8 cellular contexts compared by ENCODE assay signal in the genomic region with DNA sequence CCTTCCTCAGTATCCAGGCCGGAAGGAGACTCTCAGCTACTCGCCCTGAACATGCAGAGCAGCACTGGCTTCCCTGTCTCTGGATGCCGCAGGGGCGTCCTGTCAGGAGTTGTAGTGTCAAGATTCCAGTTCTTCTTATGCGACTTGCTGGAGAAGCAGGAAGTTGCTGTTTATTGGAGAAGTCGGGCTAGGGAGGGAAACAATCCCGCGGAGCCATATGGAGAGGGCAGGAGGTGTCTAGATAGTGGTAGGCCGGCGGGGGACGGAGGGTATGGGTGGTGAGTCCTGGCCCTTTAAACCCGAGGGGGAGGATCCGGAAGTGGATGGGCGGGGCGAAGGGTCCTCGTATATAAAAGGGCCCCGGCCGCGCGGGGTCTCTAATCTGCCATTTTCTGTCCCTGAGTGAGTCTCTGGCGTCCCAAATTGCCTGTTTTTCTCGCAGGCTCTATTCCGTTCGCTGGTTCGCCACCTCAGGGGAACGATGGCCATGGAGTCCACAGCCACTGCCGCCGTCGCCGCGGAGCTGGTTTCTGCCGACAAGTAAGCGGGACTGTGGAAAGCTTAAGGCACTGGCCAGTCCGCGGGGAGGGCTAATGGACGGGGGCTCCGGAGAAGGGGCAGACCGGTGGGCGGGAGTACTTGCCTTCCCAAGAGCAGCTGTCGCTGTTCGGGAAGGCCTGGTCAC. TPM values are rescaled to one million over a fixed set of nuclear protein-coding genes. Genes with fewer than 3 reads are reported as not detected.
A peak's percentile ranks its signal among the peaks of the same experiment; 100 is the strongest.
DNase-seq lines count a peak whose midpoint lies in the region; ATAC-seq, FAIRE-seq and TF ChIP-seq lines count a peak whose summit lies in the region.

A gene with protein sequence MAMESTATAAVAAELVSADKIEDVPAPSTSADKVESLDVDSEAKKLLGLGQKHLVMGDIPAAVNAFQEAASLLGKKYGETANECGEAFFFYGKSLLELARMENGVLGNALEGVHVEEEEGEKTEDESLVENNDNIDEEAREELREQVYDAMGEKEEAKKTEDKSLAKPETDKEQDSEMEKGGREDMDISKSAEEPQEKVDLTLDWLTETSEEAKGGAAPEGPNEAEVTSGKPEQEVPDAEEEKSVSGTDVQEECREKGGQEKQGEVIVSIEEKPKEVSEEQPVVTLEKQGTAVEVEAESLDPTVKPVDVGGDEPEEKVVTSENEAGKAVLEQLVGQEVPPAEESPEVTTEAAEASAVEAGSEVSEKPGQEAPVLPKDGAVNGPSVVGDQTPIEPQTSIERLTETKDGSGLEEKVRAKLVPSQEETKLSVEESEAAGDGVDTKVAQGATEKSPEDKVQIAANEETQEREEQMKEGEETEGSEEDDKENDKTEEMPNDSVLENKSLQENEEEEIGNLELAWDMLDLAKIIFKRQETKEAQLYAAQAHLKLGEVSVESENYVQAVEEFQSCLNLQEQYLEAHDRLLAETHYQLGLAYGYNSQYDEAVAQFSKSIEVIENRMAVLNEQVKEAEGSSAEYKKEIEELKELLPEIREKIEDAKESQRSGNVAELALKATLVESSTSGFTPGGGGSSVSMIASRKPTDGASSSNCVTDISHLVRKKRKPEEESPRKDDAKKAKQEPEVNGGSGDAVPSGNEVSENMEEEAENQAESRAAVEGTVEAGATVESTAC (plus strand): TSS at position 376 of the 685 bp plus-strand sequence. CDS start 106 bp downstream, at position 482.

- H3K4me3 Mint-ChIP-seq in MCF 10A (ENCODE audit: unreplicated experiment): peak within 1 kb of the TSS; percentile 89

- DNase-seq in AG04450 (ENCODE audit: low read depth, low spot score) (peak; percentile 41), NCI-H2171 treated with DMSO at 0.1 percent for 48 hours (lab: John Stamatoyannopoulos, UW) (peak; percentile 87), MCF 10A (ENCODE audit: unreplicated experiment) (peak; percentile 91), iPS-NIHi11 (ENCODE audit: low spot score) (peak; percentile 86), small intestine (peak; percentile 88)

- H3K4me1 ChIP-seq in small intestine (ENCODE audit: control insufficient read depth in 2 of 2, insufficient read depth in 1 of 2, low read depth in 1 of 2, low read length in 1 of 2): peaks cover 0 to 8% of the 10 kb centered on the region in 2 donors

- no peaks in the 10 kb centered on the region for H3K27me3 Mint-ChIP-seq in MCF 10A (ENCODE audit: insufficient read depth, unreplicated experiment)

- H3K4me1 Mint-ChIP-seq in MCF 10A (ENCODE audit: insufficient read depth, unreplicated experiment): peaks cover 15% of the 10 kb centered on the region

- 0% methylated on average over 37 to 40 of the region's 41 CpGs for WGBS in small intestine, 3 donors

- peak; percentile 39 for ATAC-seq in GM18870 (IDR thresholded peaks at IDR 0.05; ENCODE audit: unreplicated experiment)
- ATAC-seq in HG03103 (IDR thresholded peaks at IDR 0.05; ENCODE audit: low read depth, unreplicated experiment): peak; percentile 36

- CTCF ChIA-PET in AG04450 (lab: Charles Lee): interaction anchor here (1.3 to 1.4 kb wide), 2 partner anchors 8 to 13 kb away, joined by 3 to 5 read pairs; no protein-coding TSS in a partner anchor
- CTCF ChIA-PET in MCF 10A (lab: Yijun Ruan, JAX): interaction anchor here (1.4 to 5.7 kb wide), 2 partner anchors 15 to 296 kb away, joined by 4 to 39 read pairs; no protein-coding TSS in a partner anchor

- TF ChIP-seq CTCF in AG04450 (IDR thresholded peaks at IDR 0.05; ENCODE audit: low read depth, low read length) (no peak), VCaP (conservative IDR thresholded peaks at IDR 0.05) (no peak), MCF 10A (IDR thresholded peaks at IDR 0.05; ENCODE audit: unreplicated experiment) (no peak)

- peak within 1 kb of the TSS; percentile 99 for H3K4me3 ChIP-seq in AG04450 (ENCODE audit: low read depth, low read length)
- H3K4me3 ChIP-seq in small intestine (ENCODE audit: low read depth in 1 of 2, low read length in 2 of 2): peak within 1 kb of the TSS; percentile 61 to 86

- no TSS peak for BruUV-seq in MCF 10A (replicated peaks; lab: Mats Ljungman, UMichigan)

- H3K36me3 Mint-ChIP-seq in MCF 10A (ENCODE audit: insufficient read depth, unreplicated experiment): peaks cover 8% of the 10 kb centered on the region

- intact Hi-C loops in MCF 10A (cut with micrococcal nuclease): loop anchor here (1.0 kb wide), 1 partner anchor 297 kb away; no protein-coding TSS in a partner anchor

- peak within 1 kb of the TSS; percentile 68 for H3K27ac Mint-ChIP-seq in MCF 10A (ENCODE audit: low read depth, unreplicated experiment)

- POLR2A ChIA-PET in AG04450 (lab: Yijun Ruan, JAX) (interaction anchor here (0.7 to 5.5 kb wide), 9 partner anchors 18 to 244 kb away, joined by 3 to 46 read pairs (median 4); a partner anchor contains a TSS), MCF 10A (lab: Yijun Ruan, JAX) (interaction anchor here (0.6 to 3.6 kb wide), 28 partner anchors 8 to 719 kb away, joined by 3 to 30 read pairs (median 4); a partner anchor contains a TSS)

- H3K27me3 ChIP-seq in AG04450 (ENCODE audit: control insufficient read depth, insufficient read depth, low read length) (no peaks in the 10 kb centered on the region), small intestine (ENCODE audit: control insufficient read depth in 2 of 2, insufficient read depth in 2 of 2, low read length in 2 of 2) (no peaks in the 10 kb centered on the region)

- H3K27ac ChIP-seq in AG04450 (ENCODE audit: low read depth, low read length) (peak within 1 kb of the TSS; percentile 78), VCaP (peak within 1 kb of the TSS; percentile 89), small intestine (ENCODE audit: low read depth in 1 of 2, low read length in 1 of 2) (peak within 1 kb of the TSS; percentile 83 to 96)

- no peak for FAIRE-seq in small intestine (lab: Jason Lieb, UNC)

- H3K9me3 Mint-ChIP-seq in MCF 10A (ENCODE audit: unreplicated experiment): no peaks in the 10 kb centered on the region

- H3K36me3 ChIP-seq in small intestine (ENCODE audit: control insufficient read depth in 2 of 2, insufficient read depth in 2 of 2, low read length in 2 of 2): no peaks in the 10 kb centered on the region

- H3K9me3 ChIP-seq in AG04450 (ENCODE audit: control insufficient read depth, insufficient read depth, low read length): peaks cover 5% of the 10 kb centered on the region; the same call in 1 of the 2 replicates
- no peaks in the 10 kb centered on the region for H3K9me3 ChIP-seq in small intestine (ENCODE audit: control insufficient read depth, low read depth)

RNA-seq across cellular contexts. Expression of the gene that starts here (rescaled TPM):
- polyA plus RNA-seq in AG04450 (2011; rRNA removed) (61.9 and 74.8 TPM in 2 replicates), small intestine (100 to 1,000 TPM in 1 of 3 donors, 10 to 100 TPM in 2; 46.3 to 149 (median 60.5) TPM)
- 46.2 and 48.5 TPM in 2 replicates for polyA minus RNA-seq in AG04450 (2011; rRNA and poly(A)+ RNA removed)
- total RNA-seq in MCF 10A (2022): 76.4 and 84.6 TPM in 2 replicates

Comparison
In these comparisons a context has a peak if more than half of its experiments do, and no peak if none do; other contexts are left out.
1. Peak in every context shown above with its lines: DNase-seq, ATAC-seq, H3K4me3 ChIP-seq and H3K27ac ChIP-seq.
2. DNase-seq: peak in every context shown above with its lines; median percentile 91 in MCF 10A; 88 in small intestine; 87 in NCI-H2171 treated with DMSO at 0.1 percent for 48 hours; 86 in iPS-NIHi11; 41 in AG04450.